Comparison of ENCODE assay signal across 8 cellular contexts in the genomic region with DNA sequence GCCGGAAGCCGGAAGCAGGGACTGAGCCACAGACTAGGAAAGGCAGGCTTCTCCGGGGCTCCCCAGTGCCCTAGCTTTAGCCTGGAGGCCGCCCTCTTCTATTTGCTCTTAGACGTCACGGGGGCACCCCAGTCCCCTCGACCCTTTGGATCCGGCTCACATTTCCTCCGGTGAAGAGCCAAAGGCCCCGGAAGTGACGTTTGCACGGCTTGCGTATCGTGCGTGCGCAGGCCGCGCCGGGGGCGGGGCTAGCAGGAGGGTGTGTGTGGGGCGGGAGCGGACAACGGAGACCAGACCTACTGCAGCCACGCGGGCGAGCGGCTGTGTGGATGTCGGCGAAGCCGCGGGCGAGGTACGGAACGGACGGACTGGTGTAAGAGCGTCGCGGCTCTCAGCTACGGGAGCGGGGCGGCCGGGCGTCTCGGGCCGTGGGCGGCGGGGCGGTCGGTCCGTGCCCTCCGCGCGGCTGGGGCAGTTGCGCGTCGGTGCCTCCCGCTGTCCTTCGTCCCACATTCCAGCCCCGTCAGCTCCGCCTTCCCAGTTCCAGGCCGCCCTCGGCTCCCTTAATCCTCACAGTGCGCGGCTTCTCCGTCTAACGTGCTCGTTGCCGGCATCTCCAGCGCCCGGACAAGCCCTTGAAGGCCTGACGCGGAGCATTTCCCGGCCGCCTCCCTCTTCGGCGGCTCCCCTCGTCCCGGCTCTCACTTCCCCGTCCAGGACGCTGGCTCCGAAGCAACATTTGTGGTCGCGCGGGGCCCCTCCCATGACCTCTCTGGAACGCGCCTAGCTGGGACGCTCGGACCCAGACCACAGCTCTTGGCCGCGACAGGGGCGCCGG. TPM values are rescaled to one million over a fixed set of nuclear protein-coding genes. Genes with fewer than 3 reads are reported as not detected.
A peak's percentile ranks its signal among the peaks of the same experiment; 100 is the strongest.
DNase-seq lines count a peak whose midpoint lies in the region; TF ChIP-seq lines count a peak whose summit lies in the region.

No MANE protein-coding gene starts in this region.

- H3K27me3 ChIP-seq in SJSA1 (replicated peaks), result no peaks in the 10 kb centered on the region

- H3K27me3 Mint-ChIP-seq in activated naive CD4-positive, alpha-beta T cell treated with anti-CD3 and anti-CD28 coated beads, Interleukin-2, amount 10 ng/mL, durations not matched to agents 7 days and 5 days, result no peaks in the 10 kb centered on the region

- CTCF ChIA-PET in activated naive CD4-positive, alpha-beta T cell treated with anti-CD3 and anti-CD28 coated beads, Interleukin-2, amount 10 ng/mL, durations not matched to agents 7 days and 5 days (lab: Charles Lee), result interaction anchor here (1.4 kb wide), 1 partner anchor 12 kb away, joined by 3 read pairs; no protein-coding TSS in a partner anchor

- peaks cover 7% of the 10 kb centered on the region; the same call in 1 of the 2 replicates for H3K36me3 ChIP-seq in SJSA1

- peaks cover 10% of the 10 kb centered on the region for H3K4me1 ChIP-seq in SJSA1 (replicated peaks)

- peaks cover 13% of the 10 kb centered on the region for H3K36me3 Mint-ChIP-seq in activated naive CD4-positive, alpha-beta T cell treated with anti-CD3 and anti-CD28 coated beads, Interleukin-2, amount 10 ng/mL, durations not matched to agents 7 days and 5 days

- H3K4me1 Mint-ChIP-seq in activated naive CD4-positive, alpha-beta T cell treated with anti-CD3 and anti-CD28 coated beads, Interleukin-2, amount 10 ng/mL, durations not matched to agents 7 days and 5 days, result peaks cover 32% of the 10 kb centered on the region

- no peaks in the 10 kb centered on the region for H3K9me3 Mint-ChIP-seq in activated naive CD4-positive, alpha-beta T cell treated with anti-CD3 and anti-CD28 coated beads, Interleukin-2, amount 10 ng/mL, durations not matched to agents 7 days and 5 days

- peak overlapping the region; percentile 98 for H3K4me3 Mint-ChIP-seq in activated naive CD4-positive, alpha-beta T cell treated with anti-CD3 and anti-CD28 coated beads, Interleukin-2, amount 10 ng/mL, durations not matched to agents 7 days and 5 days

- peak overlapping the region; percentile 94 for H3K27ac ChIP-seq in SJSA1

- no peaks in the 10 kb centered on the region for H3K9me3 ChIP-seq in SJSA1 (replicated peaks)

- TF ChIP-seq CTCF in HFF-Myc (IDR thresholded peaks at IDR 0.05; ENCODE audit: low read depth, low read length, missing control alignments), result no peak

- DNase-seq in GM04503 (ENCODE audit: low read depth) (peak; percentile 85), HFF-Myc (ENCODE audit: extremely low read depth, low read depth) (peak; percentile 92), MV-4-11 (lab: John Stamatoyannopoulos, UW) (peak; percentile 98), SJSA1 (ENCODE audit: low read depth in 1 of 2, low spot score in 2 of 2) (peak; percentile 97 to 98), germinal center (ENCODE audit: low spot score) (peak; percentile 97), non-pigmented ciliary epithelial cell (ENCODE audit: low read depth) (peak; percentile 87), superior temporal gyrus (ENCODE audit: extremely low spot score) (peak; percentile 99)
- DNase-seq in activated naive CD4-positive, alpha-beta T cell treated with anti-CD3 and anti-CD28 coated beads, Interleukin-2, amount 10 ng/mL, durations not matched to agents 7 days and 5 days, result peak; percentile 98

- H3K4me3 ChIP-seq in HFF-Myc (replicated peaks; ENCODE audit: low read depth, low read length) (peak overlapping the region; percentile 86), SJSA1 (peak overlapping the region; percentile 70)

- peak overlapping the region; percentile 97 for H3K27ac Mint-ChIP-seq in activated naive CD4-positive, alpha-beta T cell treated with anti-CD3 and anti-CD28 coated beads, Interleukin-2, amount 10 ng/mL, durations not matched to agents 7 days and 5 days

RNA-seq across cellular contexts. Expression of a gene that starts 25.8 kb away (rescaled TPM):
- total RNA-seq in SJSA1 (2014; rRNA removed; shearing (Covaris generic)), result 6.0 and 12.3 TPM in 2 replicates

Comparison
In these comparisons a context has a peak if more than half of its experiments do, and no peak if none do; other contexts are left out.
1. Peak in every context shown above with its lines: DNase-seq, H3K4me3 ChIP-seq and H3K27ac ChIP-seq.